In the genomic region with DNA sequence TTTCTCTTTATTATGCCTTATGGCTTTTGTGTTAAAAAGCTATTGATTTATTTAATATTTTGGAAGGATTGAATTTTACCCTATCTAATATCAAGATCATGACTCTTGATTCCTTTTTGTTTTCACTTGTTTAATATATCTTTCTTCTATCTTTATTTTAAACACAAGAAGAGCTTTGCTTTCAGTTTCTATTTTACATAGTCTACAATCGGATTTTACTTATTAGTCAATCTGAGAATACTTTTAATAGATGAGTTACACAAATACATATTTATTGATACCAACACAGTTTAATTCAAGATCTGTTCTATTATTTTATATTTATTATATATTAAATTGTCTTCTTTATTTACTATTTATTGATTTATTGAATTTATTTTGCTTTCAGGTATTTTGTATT, we compare ENCODE assay signal across 14 cellular contexts.
DNase-seq lines count a peak whose midpoint lies in the region; ATAC-seq, FAIRE-seq and TF ChIP-seq lines count a peak whose summit lies in the region.
"Had no signal": no experiment of that assay in that cellular context is flagged by ENCODE, and none has a peak within 500 bp of the region (broad histone marks: within the 10 kb centered on the region; RNA-seq: fewer than 3 reads in every experiment).

No MANE protein-coding gene starts in this region.

- H3K4me1 ChIP-seq in kidney (ENCODE audit: control insufficient read depth in 1 of 2, insufficient read depth in 1 of 2, low read depth in 1 of 2, low read length in 2 of 2) = no peaks in the 10 kb centered on the region
- H3K4me1 ChIP-seq: upper lobe of right lung had no signal

- no peaks in the 10 kb centered on the region for H3K36me3 Mint-ChIP-seq in T-helper 17 cell (ENCODE audit: low read depth)
- no peaks in the 10 kb centered on the region for H3K36me3 Mint-ChIP-seq in activated CD8-positive, alpha-beta memory T cell treated with anti-CD3 and anti-CD28 coated beads, Interleukin-2, amount 10 ng/mL, durations not matched to agents 7 days and 5 days

- no peak overlapping the region for H3K9ac ChIP-seq in kidney (ENCODE audit: low read length in 2 of 2)

- TF ChIP-seq CTCF in kidney (IDR thresholded peaks at IDR 0.05; ENCODE audit: borderline replicate concordance, extremely low read depth, insufficient read depth) = no peak

- H3K27ac ChIP-seq in kidney (ENCODE audit: low read depth in 2 of 2, low read length in 2 of 2) = no peak overlapping the region
- no peak overlapping the region for H3K27ac ChIP-seq in substantia nigra (ENCODE audit: low read depth, low read length, poor library complexity, severe bottlenecking)
- H3K27ac ChIP-seq: upper lobe of right lung had no signal

- FAIRE-seq in kidney (lab: Jason Lieb, UNC) = peak; percentile 84

- no peaks in the 10 kb centered on the region for H3K27me3 Mint-ChIP-seq in T-helper 17 cell
- H3K27me3 Mint-ChIP-seq in activated CD8-positive, alpha-beta memory T cell treated with anti-CD3 and anti-CD28 coated beads, Interleukin-2, amount 10 ng/mL, durations not matched to agents 7 days and 5 days = no peaks in the 10 kb centered on the region

- no peak overlapping the region for H3K27ac Mint-ChIP-seq in T-helper 17 cell
- H3K27ac Mint-ChIP-seq in activated CD8-positive, alpha-beta memory T cell treated with anti-CD3 and anti-CD28 coated beads, Interleukin-2, amount 10 ng/mL, durations not matched to agents 7 days and 5 days = no peak overlapping the region
- H3K27ac Mint-ChIP-seq: GM23338 had no signal

- ATAC-seq in GM19351 (IDR thresholded peaks at IDR 0.05; ENCODE audit: unreplicated experiment) (peak; percentile 84), T-helper 17 cell (no peak)
- no peak for ATAC-seq in activated CD8-positive, alpha-beta memory T cell treated with anti-CD3 and anti-CD28 coated beads, Interleukin-2, amount 10 ng/mL, durations not matched to agents 7 days and 5 days
- ATAC-seq: GM23338, upper lobe of right lung had no signal

- CTCF ChIA-PET in activated CD8-positive, alpha-beta memory T cell treated with anti-CD3 and anti-CD28 coated beads, Interleukin-2, amount 10 ng/mL, durations not matched to agents 7 days and 5 days (lab: Charles Lee) = interaction anchor here (1.0 kb wide), 1 partner anchor 16 kb away, joined by 3 read pairs; no protein-coding TSS in a partner anchor

- no peaks in the 10 kb centered on the region for H3K4me1 Mint-ChIP-seq in T-helper 17 cell
- H3K4me1 Mint-ChIP-seq in activated CD8-positive, alpha-beta memory T cell treated with anti-CD3 and anti-CD28 coated beads, Interleukin-2, amount 10 ng/mL, durations not matched to agents 7 days and 5 days = no peaks in the 10 kb centered on the region
- H3K4me1 Mint-ChIP-seq: GM23338 had no signal

- H3K9me3 ChIP-seq in T-helper 17 cell (ENCODE audit: control insufficient read depth, low read length, poor library complexity, severe bottlenecking) (no peaks in the 10 kb centered on the region), kidney (ENCODE audit: control insufficient read depth in 1 of 2, low read length in 2 of 2) (peaks cover 0 to 3% of the 10 kb centered on the region in 2 donors)
- H3K9me3 ChIP-seq: upper lobe of right lung had no signal

- in situ Hi-C loops in ACHN (cut with HindIII; ENCODE audit: low pct_ligation_motif_present, low pct_unique_long_range_greater_than_20kb, low sequenced_read_pairs) = no loop called here

- no peak overlapping the region for H3K4me3 ChIP-seq in kidney (ENCODE audit: low read length in 2 of 2)
- H3K4me3 ChIP-seq: GM23338, upper lobe of right lung had no signal

- DNase-seq in ACHN (peak; percentile 14), T-helper 17 cell (no peak), kidney (no peak), NCI-H510A (lab: John Stamatoyannopoulos, UW) (no peak), substantia nigra (lab: John Stamatoyannopoulos, UW) (no peak)
- no peak for DNase-seq in activated CD8-positive, alpha-beta memory T cell treated with anti-CD3 and anti-CD28 coated beads, Interleukin-2, amount 10 ng/mL, durations not matched to agents 7 days and 5 days
- DNase-seq in effector CD8-positive, alpha-beta T cell (lab: John Stamatoyannopoulos, UW) = no peak
- DNase-seq: activated CD4-positive, CD25-positive, alpha-beta regulatory T cell; DMS153; NK-92 treated with Interleukin-12 subunit alpha and Interleukin-12 subunit beta, amount 100 ng/mL, for 24 hours; stimulated activated CD8-positive, alpha-beta memory T cell treated with anti-CD3 and anti-CD28 coated beads, Interleukin-4, amount 100 ng/mL, for 48 hours; upper lobe of right lung had no signal

- peaks cover 2% of the 10 kb centered on the region for H3K9me3 Mint-ChIP-seq in activated CD8-positive, alpha-beta memory T cell treated with anti-CD3 and anti-CD28 coated beads, Interleukin-2, amount 10 ng/mL, durations not matched to agents 7 days and 5 days (ENCODE audit: low read depth)

- intact Hi-C loops in kidney (cut with DNase I) = no loop called here

- peak overlapping the region; percentile 46 for H3K4me3 Mint-ChIP-seq in T-helper 17 cell
- no peak overlapping the region for H3K4me3 Mint-ChIP-seq in activated CD8-positive, alpha-beta memory T cell treated with anti-CD3 and anti-CD28 coated beads, Interleukin-2, amount 10 ng/mL, durations not matched to agents 7 days and 5 days
- H3K4me3 Mint-ChIP-seq: GM23338 had no signal

- no peaks in the 10 kb centered on the region for H3K36me3 ChIP-seq in kidney (ENCODE audit: control insufficient read depth in 1 of 2, insufficient read depth in 2 of 2, low read length in 2 of 2)
- H3K36me3 ChIP-seq: upper lobe of right lung had no signal
